1 cellular context compared by ENCODE assay signal in genomic region chr15:51576911-51577500, GRCh38.
TF ChIP-seq lines count a peak whose summit lies in the region.

No MANE protein-coding gene starts in this region.

TF ChIP-seq in K562, 482 proteins besides CTCF, POLR2A, EP300 and RAD21 (continued from another document and continues in another):
- no peak for TF ChIP-seq E4F1 (CRISPR knock-in tag; IDR thresholded peaks at IDR 0.05; ENCODE audit: borderline replicate concordance)
- TF ChIP-seq JUN (IDR thresholded peaks at IDR 0.05; ENCODE audit: borderline replicate concordance, low read depth, low read length), result no peak
- no peak for TF ChIP-seq JUN (CRISPR knock-in tag; IDR thresholded peaks at IDR 0.05; ENCODE audit: borderline replicate concordance)
- peak; percentile 39; the same call in 1 of the 2 replicates for TF ChIP-seq SMARCA4 (IDR thresholded peaks at IDR 0.05)
- TF ChIP-seq, protein P1, sequence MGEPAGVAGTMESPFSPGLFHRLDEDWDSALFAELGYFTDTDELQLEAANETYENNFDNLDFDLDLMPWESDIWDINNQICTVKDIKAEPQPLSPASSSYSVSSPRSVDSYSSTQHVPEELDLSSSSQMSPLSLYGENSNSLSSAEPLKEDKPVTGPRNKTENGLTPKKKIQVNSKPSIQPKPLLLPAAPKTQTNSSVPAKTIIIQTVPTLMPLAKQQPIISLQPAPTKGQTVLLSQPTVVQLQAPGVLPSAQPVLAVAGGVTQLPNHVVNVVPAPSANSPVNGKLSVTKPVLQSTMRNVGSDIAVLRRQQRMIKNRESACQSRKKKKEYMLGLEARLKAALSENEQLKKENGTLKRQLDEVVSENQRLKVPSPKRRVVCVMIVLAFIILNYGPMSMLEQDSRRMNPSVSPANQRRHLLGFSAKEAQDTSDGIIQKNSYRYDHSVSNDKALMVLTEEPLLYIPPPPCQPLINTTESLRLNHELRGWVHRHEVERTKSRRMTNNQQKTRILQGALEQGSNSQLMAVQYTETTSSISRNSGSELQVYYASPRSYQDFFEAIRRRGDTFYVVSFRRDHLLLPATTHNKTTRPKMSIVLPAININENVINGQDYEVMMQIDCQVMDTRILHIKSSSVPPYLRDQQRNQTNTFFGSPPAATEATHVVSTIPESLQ (CRISPR knock-in tag; IDR thresholded peaks at IDR 0.05), result no peak
- TF ChIP-seq GATAD2A (IDR thresholded peaks at IDR 0.05), result no peak
- 0 out of 2 replicates have a peak, but pooled peaks have one; percentile 42 for TF ChIP-seq ZBTB17 (CRISPR knock-in tag; IDR thresholded peaks at IDR 0.05)
- no peak for TF ChIP-seq MYNN (IDR thresholded peaks at IDR 0.05)
- no peak for TF ChIP-seq MYNN (CRISPR knock-in tag; IDR thresholded peaks at IDR 0.05)
- TF ChIP-seq PTTG1 (tag; IDR thresholded peaks at IDR 0.05; ENCODE audit: low read depth), result no peak
- TF ChIP-seq, protein P2, sequence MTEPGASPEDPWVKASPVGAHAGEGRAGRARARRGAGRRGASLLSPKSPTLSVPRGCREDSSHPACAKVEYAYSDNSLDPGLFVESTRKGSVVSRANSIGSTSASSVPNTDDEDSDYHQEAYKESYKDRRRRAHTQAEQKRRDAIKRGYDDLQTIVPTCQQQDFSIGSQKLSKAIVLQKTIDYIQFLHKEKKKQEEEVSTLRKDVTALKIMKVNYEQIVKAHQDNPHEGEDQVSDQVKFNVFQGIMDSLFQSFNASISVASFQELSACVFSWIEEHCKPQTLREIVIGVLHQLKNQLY (CRISPR knock-in tag; conservative IDR thresholded peaks at IDR 0.05), result no peak
- no peak for TF ChIP-seq AFF4 (CRISPR knock-in tag; IDR thresholded peaks at IDR 0.05)
- TF ChIP-seq U2AF1 (optimal IDR thresholded peaks at IDR 0.05; ENCODE audit: low read depth, low read length), result no peak
- peak; percentile 38; the same call in 1 of the 2 replicates for TF ChIP-seq ETV1 (tag; conservative IDR thresholded peaks at IDR 0.05; ENCODE audit: low read depth)
- TF ChIP-seq POLR2H (tag; IDR thresholded peaks at IDR 0.05; ENCODE audit: low read depth), result peak; percentile 68
- TF ChIP-seq ZNF586 (CRISPR knock-in tag; conservative IDR thresholded peaks at IDR 0.05), result no peak
- TF ChIP-seq HMG20B (CRISPR knock-in tag; IDR thresholded peaks at IDR 0.05), result no peak
- TF ChIP-seq ATF3 (IDR thresholded peaks at IDR 0.05), result peak; percentile 67
- TF ChIP-seq ATF3 (CRISPR knock-in tag; conservative IDR thresholded peaks at IDR 0.05), result no peak
- TF ChIP-seq HIVEP1 (CRISPR knock-in tag; IDR thresholded peaks at IDR 0.05), result no peak
- TF ChIP-seq TEAD4 (IDR thresholded peaks at IDR 0.05; ENCODE audit: low read length), result peak; percentile 51; the same call in 1 of the 2 replicates
- no peak for TF ChIP-seq TEAD4 (CRISPR knock-in tag; IDR thresholded peaks at IDR 0.05; ENCODE audit: borderline replicate concordance)
- peak; percentile 55; the same call in 1 of the 2 replicates for TF ChIP-seq CHAMP1 (IDR thresholded peaks at IDR 0.05)
- no peak for TF ChIP-seq TFAP4 (CRISPR knock-in tag; IDR thresholded peaks at IDR 0.05; ENCODE audit: borderline replicate concordance)
- 0 out of 2 replicates have a peak, but pooled peaks have one; percentile 33 for TF ChIP-seq ZNF592 (IDR thresholded peaks at IDR 0.05)
- 0 out of 2 replicates have a peak, but pooled peaks have one; percentile 36 for TF ChIP-seq ZNF766 (CRISPR knock-in tag; conservative IDR thresholded peaks at IDR 0.05)
- TF ChIP-seq NFRKB (IDR thresholded peaks at IDR 0.05; ENCODE audit: low read depth), result peak; percentile 46; the same call in 1 of the 2 replicates
- peak; percentile 75; the same call in 1 of the 2 replicates for TF ChIP-seq ZNF584 (CRISPR knock-in tag; IDR thresholded peaks at IDR 0.05; ENCODE audit: low read depth)
- TF ChIP-seq FOS (IDR thresholded peaks at IDR 0.05; ENCODE audit: extremely low read depth, insufficient read length), result no peak
- no peak for TF ChIP-seq ZBTB2 (IDR thresholded peaks at IDR 0.05)
- no peak for TF ChIP-seq DNMT1 (IDR thresholded peaks at IDR 0.05)
- TF ChIP-seq ZBTB49 (CRISPR knock-in tag; IDR thresholded peaks at IDR 0.05; ENCODE audit: borderline replicate concordance), result no peak
- no peak for TF ChIP-seq RBM17 (IDR thresholded peaks at IDR 0.05; ENCODE audit: borderline replicate concordance, low read depth, low read length)
- 0 out of 2 replicates have a peak, but pooled peaks have one; percentile 58 for TF ChIP-seq ELF4 (CRISPR knock-in tag; IDR thresholded peaks at IDR 0.05)
- peak; percentile 16; the same call in 1 of the 2 replicates for TF ChIP-seq DDX20 (tag; IDR thresholded peaks at IDR 0.05; ENCODE audit: low read depth)
- TF ChIP-seq ELF2 (CRISPR knock-in tag; IDR thresholded peaks at IDR 0.05), result no peak
- TF ChIP-seq POLR3G (IDR thresholded peaks at IDR 0.05; ENCODE audit: extremely low read depth, insufficient read length, insufficient replicate concordance), result no peak
- no peak for TF ChIP-seq HOXB6 (CRISPR knock-in tag; IDR thresholded peaks at IDR 0.05; ENCODE audit: borderline replicate concordance)
- TF ChIP-seq IFI16 (CRISPR knock-in tag; IDR thresholded peaks at IDR 0.05), result no peak
